In genomic region chr18:54224379-54225014, GRCh38 we compare ENCODE assay signal across 1 cellular context.
TF ChIP-seq lines count a peak whose summit lies in the region.

Gene MBD2 (minus strand): TSS chr18:54224669. CDS start chr18:54224559, 110 bp downstream.

TF ChIP-seq in HepG2, 621 proteins besides CTCF, POLR2A, EP300 and RAD21 (continued from another document and continues in another):
- TF ChIP-seq ZNF772 (CRISPR knock-in tag; IDR thresholded peaks at IDR 0.05) = peak; percentile 73; the same call in 1 of the 2 replicates
- 0 out of 2 replicates have a peak, but pooled peaks have one; percentile 22 for TF ChIP-seq ZBTB38 (CRISPR knock-in tag; IDR thresholded peaks at IDR 0.05)
- peak; percentile 72 for TF ChIP-seq POLR2G (IDR thresholded peaks at IDR 0.05; ENCODE audit: low read depth, low read length)
- peak; percentile 18; the same call in 1 of the 2 replicates for TF ChIP-seq FOXJ3 (CRISPR knock-in tag; IDR thresholded peaks at IDR 0.05; ENCODE audit: borderline replicate concordance)
- TF ChIP-seq GABPA (IDR thresholded peaks at IDR 0.05; ENCODE audit: low read depth, low read length) = 0 out of 2 replicates have a peak, but pooled peaks have one; percentile 20
- TF ChIP-seq GABPA (CRISPR knock-in tag; IDR thresholded peaks at IDR 0.05; ENCODE audit: low read depth) = peak; percentile 84
- 0 out of 2 replicates have a peak, but pooled peaks have one; percentile 43 for TF ChIP-seq ZNF891 (CRISPR knock-in tag; IDR thresholded peaks at IDR 0.05)
- TF ChIP-seq NCOR1 (IDR thresholded peaks at IDR 0.05; ENCODE audit: borderline replicate concordance, low read length) = no peak
- no peak for TF ChIP-seq NR3C1 (CRISPR knock-in tag; IDR thresholded peaks at IDR 0.05)
- TF ChIP-seq ZBTB40 (IDR thresholded peaks at IDR 0.05) = no peak
- TF ChIP-seq ZBTB40 (CRISPR knock-in tag; IDR thresholded peaks at IDR 0.05) = peak; percentile 43; the same call in 1 of the 2 replicates
- TF ChIP-seq ZBTB8A (CRISPR knock-in tag; IDR thresholded peaks at IDR 0.05; ENCODE audit: borderline replicate concordance, low read depth) = no peak
- TF ChIP-seq ZNF580 (CRISPR knock-in tag; IDR thresholded peaks at IDR 0.05; ENCODE audit: borderline replicate concordance, low read depth) = peak; percentile 39; the same call in 1 of the 2 replicates
- peak; percentile 100 for TF ChIP-seq HNRNPLL (IDR thresholded peaks at IDR 0.05; ENCODE audit: low read depth, low read length, poor library complexity, severe bottlenecking)
- no peak for TF ChIP-seq PAF1 (CRISPR knock-in tag; IDR thresholded peaks at IDR 0.05)
- TF ChIP-seq ZNF883 (CRISPR knock-in tag; IDR thresholded peaks at IDR 0.05; ENCODE audit: not compliant biosample characterization) = peak; percentile 25
- TF ChIP-seq HDAC1 (CRISPR knock-in tag; IDR thresholded peaks at IDR 0.05) = peak; percentile 56
- no peak for TF ChIP-seq MIER2 (CRISPR knock-in tag; IDR thresholded peaks at IDR 0.05)
- peak; percentile 95 for TF ChIP-seq POGZ (CRISPR knock-in tag; IDR thresholded peaks at IDR 0.05)
- TF ChIP-seq THAP9 (CRISPR knock-in tag; IDR thresholded peaks at IDR 0.05; ENCODE audit: borderline replicate concordance) = peak; percentile 58; the same call in 1 of the 2 replicates
- TF ChIP-seq ZHX2 (IDR thresholded peaks at IDR 0.05; ENCODE audit: low read depth) = peak; percentile 78
- no peak for TF ChIP-seq ZHX2 (CRISPR knock-in tag; IDR thresholded peaks at IDR 0.05; ENCODE audit: borderline replicate concordance)
- TF ChIP-seq ZNF800 (CRISPR knock-in tag; IDR thresholded peaks at IDR 0.05) = peak; percentile 20; the same call in 1 of the 2 replicates
- no peak for TF ChIP-seq SOX13 (IDR thresholded peaks at IDR 0.05)
- TF ChIP-seq SOX13 (CRISPR knock-in tag; conservative IDR thresholded peaks at IDR 0.05 in 1 of 2, IDR thresholded peaks at IDR 0.05 in 1 of 2) = peak in 1 of 2 experiments; percentile 9; a peak in 1 of 4 replicates
- TF ChIP-seq GABPB1 (CRISPR knock-in tag; IDR thresholded peaks at IDR 0.05) = peak; percentile 90
- peak; percentile 33; the same call in 1 of the 2 replicates for TF ChIP-seq ZNF441 (CRISPR knock-in tag; IDR thresholded peaks at IDR 0.05; ENCODE audit: borderline replicate concordance)
- no peak for TF ChIP-seq TCF12 (IDR thresholded peaks at IDR 0.05)
- no peak for TF ChIP-seq TCF12 (CRISPR knock-in tag; IDR thresholded peaks at IDR 0.05)
- TF ChIP-seq ZNF614 (CRISPR knock-in tag; IDR thresholded peaks at IDR 0.05; ENCODE audit: borderline replicate concordance) = peak; percentile 56; the same call in 1 of the 2 replicates
- peak; percentile 73; the same call in 1 of the 2 replicates for TF ChIP-seq GFI1 (CRISPR knock-in tag; IDR thresholded peaks at IDR 0.05; ENCODE audit: borderline replicate concordance)
- TF ChIP-seq ZBTB43 (CRISPR knock-in tag; conservative IDR thresholded peaks at IDR 0.05) = no peak
- TF ChIP-seq NONO (IDR thresholded peaks at IDR 0.05) = no peak
- peak; percentile 61; the same call in 1 of the 2 replicates for TF ChIP-seq NONO (CRISPR knock-in tag; conservative IDR thresholded peaks at IDR 0.05)
- TF ChIP-seq ZNF234 (CRISPR knock-in tag; conservative IDR thresholded peaks at IDR 0.05) = no peak
- peak; percentile 28; the same call in 1 of the 2 replicates for TF ChIP-seq SOX5 (CRISPR knock-in tag; IDR thresholded peaks at IDR 0.05; ENCODE audit: borderline replicate concordance)
- TF ChIP-seq DR1 (CRISPR knock-in tag; IDR thresholded peaks at IDR 0.05) = 0 out of 2 replicates have a peak, but pooled peaks have one; percentile 47
- peak; percentile 61; the same call in 1 of the 2 replicates for TF ChIP-seq EHMT2 (IDR thresholded peaks at IDR 0.05; ENCODE audit: borderline replicate concordance, low read depth, low read length)
- TF ChIP-seq MAZ (IDR thresholded peaks at IDR 0.05; ENCODE audit: borderline replicate concordance, low read depth, low read length) = peak; percentile 81
- peak; percentile 86 for TF ChIP-seq MAZ (CRISPR knock-in tag; IDR thresholded peaks at IDR 0.05; ENCODE audit: low read depth)
- no peak for TF ChIP-seq PAX8 (CRISPR knock-in tag; IDR thresholded peaks at IDR 0.05; ENCODE audit: borderline replicate concordance)
